Comparison of ENCODE assay signal across 30 cellular contexts in genomic region chr22:19374410-19374809, GRCh38.
"Had no signal": no experiment of that assay in that cellular context is flagged by ENCODE, and none has a peak within 500 bp of the region (broad histone marks: within the 10 kb centered on the region; RNA-seq: fewer than 3 reads in every experiment).

No MANE protein-coding gene starts in this region.

- H3K27ac ChIP-seq: neutrophil, pancreas, prostate gland, right atrium auricular region, right lobe of liver, sigmoid colon, suprapubic skin, testis, tibial artery, transverse colon, upper lobe of right lung, vagina had no signal

- H3K27me3 Mint-ChIP-seq: naive B cell; naive thymus-derived CD8-positive, alpha-beta T cell; natural killer cell treated with Interleukin-12 subunit alpha and Interleukin-12 subunit beta and Interleukin-15 and Interleukin-18, amount 100 ng/mL, for 72 hours; stimulated activated memory B cell treated with anti-CD40 and anti-IgM and Interleukin-4, amounts not matched to agents 10 μg/mL and 1 μg/mL and 100 μg/mL, for 72 hours; stimulated activated naive CD8-positive, alpha-beta T cell treated with anti-CD3 and anti-CD28 coated beads, Interleukin-15, amount 100 ng/mL, for 72 hours; type B pancreatic cell had no signal

- FAIRE-seq: pancreas, small intestine had no signal

- ATAC-seq: naive thymus-derived CD8-positive, alpha-beta T cell; natural killer cell treated with Interleukin-12 subunit alpha and Interleukin-12 subunit beta and Interleukin-15 and Interleukin-18, amount 100 ng/mL, for 72 hours; pancreas; right lobe of liver; stimulated activated memory B cell treated with anti-CD40 and anti-IgM and Interleukin-4, amounts not matched to agents 10 μg/mL and 1 μg/mL and 100 μg/mL, for 72 hours; stimulated activated naive CD8-positive, alpha-beta T cell treated with anti-CD3 and anti-CD28 coated beads, Interleukin-15, amount 100 ng/mL, for 72 hours; stimulated activated naive CD8-positive, alpha-beta T cell treated with anti-CD3 and anti-CD28 coated beads, Interleukin-15, Interleukin-2, amounts not matched to agents 100 U/mL and 50 U/mL, for 24 hours; upper lobe of right lung had no signal

- H3K27ac Mint-ChIP-seq: naive thymus-derived CD8-positive, alpha-beta T cell; natural killer cell treated with Interleukin-12 subunit alpha and Interleukin-12 subunit beta and Interleukin-15 and Interleukin-18, amount 100 ng/mL, for 72 hours; stimulated activated memory B cell treated with anti-CD40 and anti-IgM and Interleukin-4, amounts not matched to agents 10 μg/mL and 1 μg/mL and 100 μg/mL, for 72 hours; type B pancreatic cell had no signal

- H3K9me3 Mint-ChIP-seq: naive B cell; naive thymus-derived CD8-positive, alpha-beta T cell; natural killer cell treated with Interleukin-12 subunit alpha and Interleukin-12 subunit beta and Interleukin-15 and Interleukin-18, amount 100 ng/mL, for 72 hours; nephron progenitor cell; neural crest cell; stimulated activated memory B cell treated with anti-CD40 and anti-IgM and Interleukin-4, amounts not matched to agents 10 μg/mL and 1 μg/mL and 100 μg/mL, for 72 hours; stimulated activated naive CD8-positive, alpha-beta T cell treated with anti-CD3 and anti-CD28 coated beads, Interleukin-15, amount 100 ng/mL, for 72 hours; type B pancreatic cell had no signal

- H3K4me3 ChIP-seq: pancreas, prostate gland, right atrium auricular region, right lobe of liver, sigmoid colon, suprapubic skin, testis, tibial artery, transverse colon, upper lobe of right lung, vagina had no signal

- H3K4me3 Mint-ChIP-seq: naive B cell; naive thymus-derived CD8-positive, alpha-beta T cell; natural killer cell treated with Interleukin-12 subunit alpha and Interleukin-12 subunit beta and Interleukin-15 and Interleukin-18, amount 100 ng/mL, for 72 hours; nephron progenitor cell; neural crest cell; stimulated activated memory B cell treated with anti-CD40 and anti-IgM and Interleukin-4, amounts not matched to agents 10 μg/mL and 1 μg/mL and 100 μg/mL, for 72 hours; stimulated activated naive CD8-positive, alpha-beta T cell treated with anti-CD3 and anti-CD28 coated beads, Interleukin-15, amount 100 ng/mL, for 72 hours; type B pancreatic cell had no signal

- H3K9me3 ChIP-seq: neutrophil, pancreas, prostate gland, right atrium auricular region, right lobe of liver, sigmoid colon, suprapubic skin, testis, tibial artery, transverse colon, upper lobe of right lung, vagina had no signal

- H3K27me3 ChIP-seq: neutrophil, pancreas, right atrium auricular region, right lobe of liver, sigmoid colon, suprapubic skin, testis, tibial artery, transverse colon, upper lobe of right lung, vagina had no signal

- DNase-seq: naive B cell; naive thymus-derived CD8-positive, alpha-beta T cell; nephron progenitor cell; nucleus accumbens; retina; small intestine; stimulated activated CD4-positive, alpha-beta T cell treated with anti-CD3 and anti-CD28 coated beads, Interleukin-15, amount 100 ng/mL, for 24 hours; stimulated activated CD4-positive, alpha-beta T cell treated with anti-CD3 and anti-CD28 coated beads, Interleukin-2, amount 100 ng/mL, for 24 hours; stimulated activated CD4-positive, alpha-beta T cell treated with anti-CD3 and anti-CD28 coated beads, Interleukin-2, amount 100 ng/mL, for 48 hours; stimulated activated CD4-positive, alpha-beta T cell treated with anti-CD3 and anti-CD28 coated beads, Interleukin-4, amount 100 ng/mL, for 24 hours; stimulated activated naive CD4-positive, alpha-beta T cell; stimulated activated naive CD8-positive, alpha-beta T cell treated with anti-CD3 and anti-CD28 coated beads, Interleukin-15, amount 100 ng/mL, for 72 hours; stimulated activated naive CD8-positive, alpha-beta T cell treated with anti-CD3 and anti-CD28 coated beads, Interleukin-15, Interleukin-2, amounts not matched to agents 100 U/mL and 50 U/mL, for 24 hours; substantia nigra; testis; tibial artery; transverse colon had no signal

- H3K4me1 ChIP-seq: pancreas, prostate gland, right atrium auricular region, sigmoid colon, suprapubic skin, testis, tibial artery, transverse colon, upper lobe of right lung, vagina had no signal

- H3K4me1 Mint-ChIP-seq: naive thymus-derived CD8-positive, alpha-beta T cell; nephron progenitor cell; neural crest cell; stimulated activated memory B cell treated with anti-CD40 and anti-IgM and Interleukin-4, amounts not matched to agents 10 μg/mL and 1 μg/mL and 100 μg/mL, for 72 hours; stimulated activated naive CD8-positive, alpha-beta T cell treated with anti-CD3 and anti-CD28 coated beads, Interleukin-15, amount 100 ng/mL, for 72 hours had no signal
